ENCODE assay signal across 19 cellular contexts in genomic region chr10:6121144-6121543, GRCh38. TPM values are rescaled to one million over a fixed set of nuclear protein-coding genes. Genes with fewer than 3 reads are reported as not detected.
"Had no signal": no experiment of that assay in that cellular context is flagged by ENCODE, and none has a peak within 500 bp of the region (broad histone marks: within the 10 kb centered on the region; RNA-seq: fewer than 3 reads in every experiment).

No MANE protein-coding gene starts in this region.

- H3K27me3 Mint-ChIP-seq: activated CD4-positive, alpha-beta T cell treated with anti-CD3 and anti-CD28 coated beads for 36 hours; activated CD8-positive, alpha-beta T cell treated with anti-CD3 and anti-CD28 coated beads for 36 hours; stimulated activated naive CD8-positive, alpha-beta T cell treated with anti-CD3 and anti-CD28 coated beads, Interleukin-15, amount 100 ng/mL, for 72 hours had no signal

- H3K36me3 ChIP-seq: prostate gland had no signal

- H3K9me3 Mint-ChIP-seq: activated CD8-positive, alpha-beta T cell treated with anti-CD3 and anti-CD28 coated beads for 36 hours; activated T-helper 1 cell treated with anti-CD3 and anti-CD28 coated beads, Interleukin-12 subunit alpha, Interleukin-12 subunit beta, Interleukin-2, Interleukin-4 antibody, amounts not matched to agents 30 ng/mL and 10 ng/mL and 1 ng/mL, durations not matched to agents 14 hours and 24 hours and 36 hours; stimulated activated naive CD8-positive, alpha-beta T cell treated with anti-CD3 and anti-CD28 coated beads, Interleukin-15, amount 100 ng/mL, for 72 hours had no signal

- H3K27me3 ChIP-seq: heart left ventricle, right lobe of liver had no signal

- H3K4me3 Mint-ChIP-seq: activated CD4-positive, alpha-beta T cell treated with anti-CD3 and anti-CD28 coated beads for 36 hours; activated CD8-positive, alpha-beta T cell treated with anti-CD3 and anti-CD28 coated beads for 36 hours; activated T-helper 1 cell treated with anti-CD3 and anti-CD28 coated beads, Interleukin-12 subunit alpha, Interleukin-12 subunit beta, Interleukin-2, Interleukin-4 antibody, amounts not matched to agents 30 ng/mL and 10 ng/mL and 1 ng/mL, durations not matched to agents 14 hours and 24 hours and 36 hours; stimulated activated naive CD8-positive, alpha-beta T cell treated with anti-CD3 and anti-CD28 coated beads, Interleukin-15, amount 100 ng/mL, for 72 hours had no signal

- H3K4me1 ChIP-seq: prostate gland, right lobe of liver had no signal

- H3K27ac Mint-ChIP-seq: activated CD4-positive, alpha-beta T cell treated with anti-CD3 and anti-CD28 coated beads for 36 hours; activated CD8-positive, alpha-beta T cell treated with anti-CD3 and anti-CD28 coated beads for 36 hours; activated T-helper 1 cell treated with anti-CD3 and anti-CD28 coated beads, Interleukin-12 subunit alpha, Interleukin-12 subunit beta, Interleukin-2, Interleukin-4 antibody, amounts not matched to agents 30 ng/mL and 10 ng/mL and 1 ng/mL, durations not matched to agents 14 hours and 24 hours and 36 hours had no signal

- H3K9me3 ChIP-seq: heart left ventricle, prostate gland, right lobe of liver, SK-N-SH had no signal

- H3K27ac ChIP-seq: coronary artery, prostate gland, right lobe of liver, VCaP had no signal

- H3K4me2 ChIP-seq: SK-N-SH had no signal

- DNase-seq: activated CD4-positive, alpha-beta T cell treated with anti-CD3 and anti-CD28 coated beads for 36 hours; activated CD8-positive, alpha-beta memory T cell treated with anti-CD3 and anti-CD28 coated beads, Interleukin-2, amount 50 U/mL, for 4 hours; activated CD8-positive, alpha-beta T cell treated with anti-CD3 and anti-CD28 coated beads for 36 hours; activated naive CD4-positive, alpha-beta T cell; effector memory CD4-positive, alpha-beta T cell; heart left ventricle; right lobe of liver; SK-N-SH; stimulated activated CD4-positive, alpha-beta T cell treated with anti-CD3 and anti-CD28 coated beads, Interleukin-4, amount 100 ng/mL, for 1 hour; stimulated activated CD8-positive, alpha-beta memory T cell treated with anti-CD3 and anti-CD28 coated beads, Interleukin-4, amount 100 ng/mL, for 48 hours; stimulated activated naive CD8-positive, alpha-beta T cell treated with anti-CD3 and anti-CD28 coated beads, Interleukin-15, amount 100 ng/mL, for 72 hours; T-helper 1 cell had no signal

- H3K4me3 ChIP-seq: coronary artery, heart left ventricle, prostate gland, right lobe of liver had no signal

- H3K9ac ChIP-seq: SK-N-SH had no signal

RNA-seq across cellular contexts. Expression of gene IL2RA, which starts 59.0 kb away (rescaled TPM):
- total RNA-seq: epithelial cell of proximal tubule, kidney epithelial cell, myocyte had no signal
- polyA plus RNA-seq: SK-N-SH had no signal
